Comparison of ENCODE assay signal across 9 cellular contexts in genomic region chr22:43152355-43153071, GRCh38. TPM values are rescaled to one million over a fixed set of nuclear protein-coding genes. Genes with fewer than 3 reads are reported as not detected.
A peak's percentile ranks its signal among the peaks of the same experiment; 100 is the strongest.
DNase-seq lines count a peak whose midpoint lies in the region; ATAC-seq, FAIRE-seq and TF ChIP-seq lines count a peak whose summit lies in the region.
"Had no signal": no experiment of that assay in that cellular context is flagged by ENCODE, and none has a peak within 500 bp of the region (broad histone marks: within the 10 kb centered on the region; RNA-seq: fewer than 3 reads in every experiment).

No MANE protein-coding gene starts in this region.

- H3K4me3 ChIP-seq in gastroesophageal sphincter = peak overlapping the region; percentile 61 to 86

- ATAC-seq in gastroesophageal sphincter = peak; percentile 70
- no peak for ATAC-seq in HG02938 (IDR thresholded peaks at IDR 0.05; ENCODE audit: unreplicated experiment)

- peak; percentile 41 to 67 for DNase-seq in NCI-H2081 (lab: John Stamatoyannopoulos, UW)
- DNase-seq in NCI-H2081 treated with DMSO at 0.1 percent for 48 hours (lab: John Stamatoyannopoulos, UW) = no peak
- DNase-seq in RKO (ENCODE audit: low spot score) = peak; percentile 72
- peak; percentile 73 for DNase-seq in activated naive CD4-positive, alpha-beta T cell treated with Interleukin-2 at 50 U/mL for 16 hours
- peak; percentile 41 for DNase-seq in pons (ENCODE audit: low spot score)
- peak; percentile 76 for DNase-seq in urothelium cell line (ENCODE audit: low spot score)

- peak; percentile 22 to 23 for TF ChIP-seq POLR2A in gastroesophageal sphincter (IDR thresholded peaks at IDR 0.05)

- no peaks in the 10 kb centered on the region for H3K27me3 ChIP-seq in gastroesophageal sphincter

- peak overlapping the region in 3 of 4 donors; percentile 86 to 91 (median 88) for H3K27ac ChIP-seq in gastroesophageal sphincter

- no peaks in the 10 kb centered on the region for H3K9me3 ChIP-seq in gastroesophageal sphincter

- H3K4me1 ChIP-seq in gastroesophageal sphincter = peaks cover 0 to 53% (median 13%) of the 10 kb centered on the region in 3 donors

- FAIRE-seq in urothelium cell line (lab: Jason Lieb, UNC) = peak; percentile 80
- FAIRE-seq: G401.6 had no signal

- peak in 1 of 4 experiments; percentile 18 for TF ChIP-seq CTCF in gastroesophageal sphincter (IDR thresholded peaks at IDR 0.05)

- no peak for TF ChIP-seq EP300 in gastroesophageal sphincter (IDR thresholded peaks at IDR 0.05)

- WGBS in gastroesophageal sphincter (ENCODE audit: low coverage in 1 of 2), 2 donors = 10 to 21% methylated on average over 6 to 11 of the region's 22 CpGs

- peaks cover 0 to 7% of the 10 kb centered on the region in 2 donors for H3K36me3 ChIP-seq in gastroesophageal sphincter

RNA-seq across cellular contexts. Expression of gene TSPO, which starts 1.2 kb away (rescaled TPM):
- 100 to 1,000 TPM; 112 to 240 (median 178) TPM for total RNA-seq in gastroesophageal sphincter

RNA-seq across cellular contexts. Expression of gene MCAT, which starts 9.3 kb away (rescaled TPM):
- 10 to 100 TPM; 15.8 to 21.7 (median 19.2) TPM for total RNA-seq in gastroesophageal sphincter

RNA-seq across cellular contexts. Expression of gene TTLL12, which starts 34.4 kb away (rescaled TPM):
- total RNA-seq in gastroesophageal sphincter = 10 to 100 TPM; 20.8 to 34.5 (median 23.4) TPM

RNA-seq across cellular contexts. Expression of gene BIK, which starts 42.0 kb away (rescaled TPM):
- 1 to 10 TPM in 1 of 4 donors, not detected in 3; 1.7 TPM for total RNA-seq in gastroesophageal sphincter
